8 cellular contexts compared by ENCODE assay signal in the genomic region with DNA sequence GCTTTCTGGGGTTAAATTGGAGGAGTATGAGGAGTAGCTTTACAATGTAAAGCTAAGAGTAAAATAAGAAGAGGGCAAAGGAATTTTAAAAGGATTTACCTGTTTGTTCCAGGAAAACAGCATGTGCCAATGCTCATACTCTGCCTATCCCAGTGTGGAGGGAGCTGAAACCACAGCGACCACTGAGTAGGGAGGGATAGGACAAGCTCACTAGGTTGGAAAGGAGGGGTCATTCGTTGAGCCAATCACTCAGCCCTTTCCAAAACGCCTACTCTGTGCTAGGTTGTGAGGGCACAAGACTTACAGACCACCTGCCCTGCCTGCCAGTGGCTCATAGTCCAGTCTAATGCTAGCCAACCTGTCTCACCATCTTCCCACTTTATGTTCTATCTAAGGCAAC. TPM values are rescaled to one million over a fixed set of nuclear protein-coding genes. Genes with fewer than 3 reads are reported as not detected.
A peak's percentile ranks its signal among the peaks of the same experiment; 100 is the strongest.
DNase-seq lines count a peak whose midpoint lies in the region; ATAC-seq and TF ChIP-seq lines count a peak whose summit lies in the region.

No MANE protein-coding gene starts in this region.

- peaks cover 10% of the 10 kb centered on the region; the same call in 1 of the 2 replicates for H3K4me1 ChIP-seq in iPS-20b (ENCODE audit: insufficient read depth, low read length)
- H3K4me1 ChIP-seq in tibial nerve: peaks cover 4 to 73% (median 45%) of the 10 kb centered on the region in 4 donors

- no peaks in the 10 kb centered on the region for H3K9me3 Mint-ChIP-seq in activated naive CD4-positive, alpha-beta T cell treated with anti-CD3 and anti-CD28 coated beads, Interleukin-2, amount 10 ng/mL, durations not matched to agents 7 days and 5 days
- peaks cover 3 to 11% of the 10 kb centered on the region in 2 donors for H3K9me3 Mint-ChIP-seq in activated naive CD4-positive, alpha-beta T cell treated with anti-CD3 and anti-CD28 coated beads, Interleukin-2, amount 50 U/mL, for 72 hours
- no peaks in the 10 kb centered on the region for H3K9me3 Mint-ChIP-seq in activated CD4-positive, alpha-beta memory T cell treated with anti-CD3 and anti-CD28 coated beads for 36 hours

- no peak overlapping the region for H3K27ac Mint-ChIP-seq in activated naive CD4-positive, alpha-beta T cell treated with anti-CD3 and anti-CD28 coated beads, Interleukin-2, amount 10 ng/mL, durations not matched to agents 7 days and 5 days
- H3K27ac Mint-ChIP-seq in activated naive CD4-positive, alpha-beta T cell treated with anti-CD3 and anti-CD28 coated beads, Interleukin-2, amount 50 U/mL, for 72 hours: peak overlapping the region in 1 of 2 donors; percentile 98
- H3K27ac Mint-ChIP-seq in activated CD4-positive, alpha-beta memory T cell treated with anti-CD3 and anti-CD28 coated beads for 36 hours: peak overlapping the region; percentile 92

- no peak for ATAC-seq in activated naive CD4-positive, alpha-beta T cell treated with anti-CD3 and anti-CD28 coated beads, Interleukin-2, amount 50 U/mL, for 72 hours

- POLR2A ChIA-PET in activated CD4-positive, alpha-beta memory T cell treated with anti-CD3 and anti-CD28 coated beads for 36 hours (lab: Charles Lee): interaction anchor here (1.0 to 3.5 kb wide), 12 partner anchors 8 to 330 kb away, joined by 3 to 33 read pairs (median 4); partner anchors contain the start of genes ACLY, CNP, DHX58 and EIF1

- H3K36me3 ChIP-seq in iPS-20b (ENCODE audit: insufficient read depth, low read depth, low read length) (peaks cover 27% of the 10 kb centered on the region), tibial nerve (peaks cover 0 to 18% (median 10%) of the 10 kb centered on the region in 3 donors)

- peak overlapping the region; percentile 98; the same call in 1 of the 2 replicates for H3K9ac ChIP-seq in iPS-20b (ENCODE audit: low read depth, low read length)

- no peak for TF ChIP-seq EP300 in tibial nerve (IDR thresholded peaks at IDR 0.05)

- H3K4me3 Mint-ChIP-seq in activated naive CD4-positive, alpha-beta T cell treated with anti-CD3 and anti-CD28 coated beads, Interleukin-2, amount 10 ng/mL, durations not matched to agents 7 days and 5 days: peak overlapping the region; percentile 99
- peak overlapping the region; percentile 96 for H3K4me3 Mint-ChIP-seq in activated CD4-positive, alpha-beta memory T cell treated with anti-CD3 and anti-CD28 coated beads for 36 hours

- 24 to 46% methylated on average over 3 of the region's 3 CpGs for WGBS in tibial nerve, 2 donors

- no peak for TF ChIP-seq POLR2A in tibial nerve (IDR thresholded peaks at IDR 0.05)

- CTCF ChIA-PET in activated naive CD4-positive, alpha-beta T cell treated with anti-CD3 and anti-CD28 coated beads, Interleukin-2, amount 10 ng/mL, durations not matched to agents 7 days and 5 days (lab: Charles Lee): interaction anchor here (0.6 to 14.4 kb wide), 9 partner anchors 13 to 385 kb away, joined by 3 to 222 read pairs (median 3); partner anchors contain the start of genes DHX58, KAT2A and ODAD4
- CTCF ChIA-PET in activated CD4-positive, alpha-beta memory T cell treated with anti-CD3 and anti-CD28 coated beads for 36 hours (lab: Charles Lee): interaction anchor here (0.6 to 13.7 kb wide), 8 partner anchors 7 to 780 kb away, joined by 3 to 211 read pairs (median 8); partner anchors contain the start of genes CNP, COA3, DHX58 and KAT2A

- H3K36me3 Mint-ChIP-seq in activated naive CD4-positive, alpha-beta T cell treated with anti-CD3 and anti-CD28 coated beads, Interleukin-2, amount 10 ng/mL, durations not matched to agents 7 days and 5 days: peaks cover 16% of the 10 kb centered on the region
- H3K36me3 Mint-ChIP-seq in activated naive CD4-positive, alpha-beta T cell treated with anti-CD3 and anti-CD28 coated beads, Interleukin-2, amount 50 U/mL, for 72 hours: peaks cover 18 to 45% of the 10 kb centered on the region in 2 donors
- H3K36me3 Mint-ChIP-seq in activated CD4-positive, alpha-beta memory T cell treated with anti-CD3 and anti-CD28 coated beads for 36 hours: peaks cover 20% of the 10 kb centered on the region

- H3K27me3 ChIP-seq in iPS-20b (ENCODE audit: insufficient read depth, low read length): no peaks in the 10 kb centered on the region
- H3K27me3 ChIP-seq in tibial nerve: no peaks in the 10 kb centered on the region

- no peaks in the 10 kb centered on the region for H3K27me3 Mint-ChIP-seq in activated naive CD4-positive, alpha-beta T cell treated with anti-CD3 and anti-CD28 coated beads, Interleukin-2, amount 10 ng/mL, durations not matched to agents 7 days and 5 days
- H3K27me3 Mint-ChIP-seq in activated CD4-positive, alpha-beta memory T cell treated with anti-CD3 and anti-CD28 coated beads for 36 hours: no peaks in the 10 kb centered on the region

- intact Hi-C loops in activated CD4-positive, alpha-beta memory T cell treated with anti-CD3 and anti-CD28 coated beads for 36 hours (cut with micrococcal nuclease): loop anchor here (2.0 to 10.0 kb wide), 3 partner anchors 94 to 166 kb away; partner anchors contain the start of genes DHX58, HCRT, KCNH4 and KLHL11

- no peak for DNase-seq in activated naive CD4-positive, alpha-beta T cell treated with anti-CD3 and anti-CD28 coated beads, Interleukin-2, amount 10 ng/mL, durations not matched to agents 7 days and 5 days
- no peak for DNase-seq in activated naive CD4-positive, alpha-beta T cell treated with anti-CD3 and anti-CD28 coated beads, Interleukin-2, amount 50 U/mL, for 72 hours (ENCODE audit: low spot score in 2 of 2)
- DNase-seq in activated CD4-positive, alpha-beta memory T cell treated with anti-CD3 and anti-CD28 coated beads for 36 hours: no peak
- no peak for DNase-seq in tibial nerve (ENCODE audit: low spot score in 2 of 2)
- no peak for DNase-seq in inferior parietal cortex (ENCODE audit: extremely low spot score)
- no peak for DNase-seq in HuH-7.5 (ENCODE audit: low spot score)
- no peak for DNase-seq in NCI-H187 treated with DMSO at 0.1 percent for 48 hours (lab: John Stamatoyannopoulos, UW)

- H3K27ac ChIP-seq in iPS-20b (ENCODE audit: low read length) (peak overlapping the region; percentile 96), tibial nerve (peak overlapping the region in 3 of 4 donors; percentile 87 to 94 (median 92))

- peak overlapping the region; percentile 91 for H3K4me3 ChIP-seq in iPS-20b (ENCODE audit: low read length)
- H3K4me3 ChIP-seq in tibial nerve: peak overlapping the region in 2 of 4 donors; percentile 72 to 75

- H3K4me1 Mint-ChIP-seq in activated naive CD4-positive, alpha-beta T cell treated with anti-CD3 and anti-CD28 coated beads, Interleukin-2, amount 10 ng/mL, durations not matched to agents 7 days and 5 days: peaks cover 60% of the 10 kb centered on the region
- peaks cover 48% of the 10 kb centered on the region for H3K4me1 Mint-ChIP-seq in activated CD4-positive, alpha-beta memory T cell treated with anti-CD3 and anti-CD28 coated beads for 36 hours (ENCODE audit: low read depth)

- no peak for TF ChIP-seq CTCF in tibial nerve (IDR thresholded peaks at IDR 0.05)

- H3K9me3 ChIP-seq in iPS-20b (ENCODE audit: insufficient read depth, low read depth, low read length) (no peaks in the 10 kb centered on the region), tibial nerve (no peaks in the 10 kb centered on the region)

RNA-seq across cellular contexts. Expression of gene DNAJC7, which starts 1.1 kb away (rescaled TPM):
- 100 to 1,000 TPM; 109 to 122 TPM for total RNA-seq in activated naive CD4-positive, alpha-beta T cell treated with anti-CD3 and anti-CD28 coated beads, Interleukin-2, amount 50 U/mL, for 72 hours
- 10 to 100 TPM; 79.7 to 80.9 TPM for total RNA-seq in activated CD4-positive, alpha-beta memory T cell treated with anti-CD3 and anti-CD28 coated beads for 36 hours
- 10 to 100 TPM; 56.6 to 90.2 (median 71.8) TPM for total RNA-seq in tibial nerve

RNA-seq across cellular contexts. Expression of gene NKIRAS2, which starts 1.6 kb away (rescaled TPM):
- total RNA-seq in activated naive CD4-positive, alpha-beta T cell treated with anti-CD3 and anti-CD28 coated beads, Interleukin-2, amount 50 U/mL, for 72 hours: 10 to 100 TPM; 16.7 to 17.5 TPM
- total RNA-seq in activated CD4-positive, alpha-beta memory T cell treated with anti-CD3 and anti-CD28 coated beads for 36 hours: 10 to 100 TPM; 15.6 to 16.1 TPM
- 10 to 100 TPM; 17.7 to 39.9 (median 23.8) TPM for total RNA-seq in tibial nerve

RNA-seq across cellular contexts. Expression of gene C17orf113, which starts 32.1 kb away (rescaled TPM):
- total RNA-seq in activated naive CD4-positive, alpha-beta T cell treated with anti-CD3 and anti-CD28 coated beads, Interleukin-2, amount 50 U/mL, for 72 hours: under 1 TPM; 0.16 to 0.37 TPM
- under 1 TPM; 0.15 to 0.26 TPM for total RNA-seq in activated CD4-positive, alpha-beta memory T cell treated with anti-CD3 and anti-CD28 coated beads for 36 hours
- 1 to 10 TPM; 1.2 to 2.9 (median 2.1) TPM for total RNA-seq in tibial nerve

RNA-seq across cellular contexts. Expression of gene CNP, which starts 51.7 kb away (rescaled TPM):
- 10 to 100 TPM; 63.1 to 85.3 TPM for total RNA-seq in activated naive CD4-positive, alpha-beta T cell treated with anti-CD3 and anti-CD28 coated beads, Interleukin-2, amount 50 U/mL, for 72 hours
- 10 to 100 TPM; 66.6 to 68.0 TPM for total RNA-seq in activated CD4-positive, alpha-beta memory T cell treated with anti-CD3 and anti-CD28 coated beads for 36 hours
- 100 to 1,000 TPM; 174 to 345 (median 256) TPM for total RNA-seq in tibial nerve
